15 cellular contexts compared by ENCODE assay signal in the genomic region with DNA sequence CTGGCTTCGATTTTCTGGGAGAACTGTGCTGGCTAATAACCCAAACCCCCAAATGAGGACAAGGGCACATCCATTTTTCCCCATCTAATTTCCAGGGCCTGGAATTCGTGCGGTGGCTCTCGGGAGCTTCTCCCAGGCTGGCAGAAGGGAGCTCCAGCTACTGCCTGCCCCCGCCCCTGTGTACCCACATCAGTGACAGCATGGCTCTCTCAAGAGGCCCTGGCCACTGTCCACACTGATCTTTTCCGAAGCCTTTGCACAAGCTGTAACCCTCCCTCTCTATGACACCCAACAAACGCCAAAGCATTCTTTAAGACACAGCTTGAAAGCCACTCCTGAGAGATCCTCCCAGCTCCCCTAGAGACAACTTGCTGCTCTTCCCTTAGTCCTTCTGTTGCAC.
"Had no signal": no experiment of that assay in that cellular context is flagged by ENCODE, and none has a peak within 500 bp of the region (broad histone marks: within the 10 kb centered on the region; RNA-seq: fewer than 3 reads in every experiment).

No MANE protein-coding gene starts in this region.

- H3K4me3 ChIP-seq: heart left ventricle, mucosa of descending colon, pancreas, thyroid gland had no signal

- H3K4me1 ChIP-seq: foreskin keratinocyte had no signal

- FAIRE-seq: endothelial cell of umbilical vein, islet of Langerhans, pancreas, small intestine, urothelium cell line had no signal

- DNase-seq: erythroblast; foreskin keratinocyte; heart left ventricle; kidney glomerular epithelial cell; mucosa of descending colon; naive thymus-derived CD8-positive, alpha-beta T cell; pancreas; right cardiac atrium; small intestine; stimulated activated CD4-positive, alpha-beta T cell treated with anti-CD3 and anti-CD28 coated beads, Interleukin-12 subunit alpha, Interleukin-12 subunit beta, amount 100 ng/mL, for 4 hours; stimulated activated naive CD4-positive, alpha-beta T cell treated with Interleukin-2 at 50 U/mL for 16 hours; thyroid gland had no signal

- H3K36me3 ChIP-seq: heart left ventricle, pancreas, thyroid gland had no signal

- H3K27ac ChIP-seq: foreskin keratinocyte, heart left ventricle, pancreas, thyroid gland had no signal

- H3K9me3 ChIP-seq: heart left ventricle, mucosa of descending colon, pancreas, thyroid gland had no signal
